ENCODE assay signal across 16 cellular contexts in genomic region chr19:30071871-30072270, GRCh38.
DNase-seq lines count a peak whose midpoint lies in the region; ATAC-seq and TF ChIP-seq lines count a peak whose summit lies in the region.
"Had no signal": no experiment of that assay in that cellular context is flagged by ENCODE, and none has a peak within 500 bp of the region (broad histone marks: within the 10 kb centered on the region; RNA-seq: fewer than 3 reads in every experiment).

No MANE protein-coding gene starts in this region.

- H3K36me3 Mint-ChIP-seq in chondrocyte (ENCODE audit: low read depth) (no peaks in the 10 kb centered on the region), neural crest cell (ENCODE audit: low read depth) (no peaks in the 10 kb centered on the region)

- no peak for TF ChIP-seq EP300 in transverse colon (IDR thresholded peaks at IDR 0.05; ENCODE audit: low read depth)

- H3K4me3 Mint-ChIP-seq in chondrocyte (ENCODE audit: unreplicated experiment) (no peak overlapping the region), neural crest cell (no peak overlapping the region)
- H3K4me3 Mint-ChIP-seq: H9 had no signal

- no peak for ATAC-seq in heart right ventricle
- ATAC-seq: K562 had no signal

- no peak overlapping the region for H3K27ac ChIP-seq in heart right ventricle
- H3K27ac ChIP-seq in transverse colon, result no peak overlapping the region
- H3K27ac ChIP-seq: SJCRH30 had no signal

- WGBS in heart right ventricle, 2 donors, result 91 to 93% methylated on average over 15 of the region's 15 CpGs
- 82 to 92% methylated on average over 13 to 15 of the region's 15 CpGs for WGBS in transverse colon (ENCODE audit: low coverage in 1 of 2), 2 donors

- H3K4me1 Mint-ChIP-seq in chondrocyte (ENCODE audit: low read depth), result no peaks in the 10 kb centered on the region
- no peaks in the 10 kb centered on the region for H3K4me1 Mint-ChIP-seq in neural crest cell

- H3K4me3 ChIP-seq in heart right ventricle, result no peak overlapping the region
- H3K4me3 ChIP-seq in transverse colon, result no peak overlapping the region
- H3K4me3 ChIP-seq: K562, SJCRH30 had no signal

- peaks cover 0 to 6% (median 0%) of the 10 kb centered on the region in 9 donors for H3K4me1 ChIP-seq in heart right ventricle
- H3K4me1 ChIP-seq in transverse colon, result no peaks in the 10 kb centered on the region

- H3K27me3 ChIP-seq in heart right ventricle (peaks cover 0 to 10% (median 0%) of the 10 kb centered on the region in 7 donors), transverse colon (no peaks in the 10 kb centered on the region)
- H3K27me3 ChIP-seq: SJCRH30 had no signal

- H3K36me3 ChIP-seq in heart right ventricle, result no peaks in the 10 kb centered on the region
- H3K36me3 ChIP-seq in transverse colon, result no peaks in the 10 kb centered on the region
- H3K36me3 ChIP-seq: SJCRH30 had no signal

- H3K27ac Mint-ChIP-seq in chondrocyte (ENCODE audit: unreplicated experiment) (no peak overlapping the region), neural crest cell (ENCODE audit: unreplicated experiment) (peak overlapping the region; percentile 84)
- H3K27ac Mint-ChIP-seq: H9 had no signal

- H3K9me3 ChIP-seq in heart right ventricle (no peaks in the 10 kb centered on the region), transverse colon (no peaks in the 10 kb centered on the region)
- H3K9me3 ChIP-seq: SJCRH30 had no signal

- H3K27me3 Mint-ChIP-seq in chondrocyte (ENCODE audit: low read depth) (peaks cover 6% of the 10 kb centered on the region), neural crest cell (ENCODE audit: low read depth) (no peaks in the 10 kb centered on the region)

- no peak for TF ChIP-seq POLR2A in transverse colon (IDR thresholded peaks at IDR 0.05)

- in situ Hi-C loops in transverse colon (cut with MboI; ENCODE audit: low pct_ligation_motif_present in 1 of 4, low pct_unique_long_range_greater_than_20kb in 1 of 4, low sequenced_read_pairs in 3 of 4), result no loop called here

- TF ChIP-seq CTCF in heart right ventricle (IDR thresholded peaks at IDR 0.05) (no peak), chondrocyte (IDR thresholded peaks at IDR 0.05) (no peak), neural crest cell (conservative IDR thresholded peaks at IDR 0.05) (no peak), transverse colon (IDR thresholded peaks at IDR 0.05) (no peak)

- intact Hi-C loops in cardiac septum (cut with DNase I) (loop anchor here (5.0 kb wide), 1 partner anchor 90 kb away; no protein-coding TSS in a partner anchor), heart right ventricle (cut with DNase I) (no loop called here), transverse colon (cut with DNase I; ENCODE audit: low total_unique reads) (no loop called here)

- DNase-seq in cardiac septum (ENCODE audit: low spot score), result peak; percentile 49
- no peak for DNase-seq in heart right ventricle
- peak; percentile 80 for DNase-seq in chondrocyte (ENCODE audit: low spot score)
- DNase-seq in neural crest cell (ENCODE audit: low read depth, low spot score), result no peak
- DNase-seq in transverse colon, result peak; percentile 0
- DNase-seq in nucleus accumbens (lab: John Stamatoyannopoulos, UW), result no peak
- no peak for DNase-seq in LoVo (ENCODE audit: low spot score)
- no peak for DNase-seq in DMS 273 treated with DMSO at 0.1 percent for 48 hours (lab: John Stamatoyannopoulos, UW)
- DNase-seq: H9, MV-4-11, NCI-H1417, NCI-H1930, OCI-M1, RPMI8226, SJCRH30 had no signal

- H3K9me3 Mint-ChIP-seq in chondrocyte (ENCODE audit: low read depth) (no peaks in the 10 kb centered on the region), neural crest cell (peaks cover 10% of the 10 kb centered on the region)
- H3K9me3 Mint-ChIP-seq: H9 had no signal

Comparison
In these comparisons a context has a peak if more than half of its experiments do, and no peak if none do; other contexts are left out.
1. DNase-seq: peak in cardiac septum (single experiment), chondrocyte (single experiment) and transverse colon (single experiment); none in heart right ventricle (0 of 2), neural crest cell (single experiment), nucleus accumbens (0 of 56), LoVo (single experiment) and DMS 273 treated with DMSO at 0.1 percent for 48 hours (single experiment).